1 cellular context compared by ENCODE assay signal in genomic region chr6:169498887-169499513, GRCh38.
TF ChIP-seq lines count a peak whose summit lies in the region.

No MANE protein-coding gene starts in this region.

TF ChIP-seq in SK-N-SH treated with all-trans-retinoic acid at 6 μM for 48 hours, 23 proteins besides CTCF, POLR2A, EP300 and RAD21 (continued from another document):
- no peak for TF ChIP-seq PATZ1 (CRISPR knock-in tag; IDR thresholded peaks at IDR 0.05; ENCODE audit: borderline replicate concordance)
- no peak for TF ChIP-seq POU6F1 (CRISPR knock-in tag; IDR thresholded peaks at IDR 0.05; ENCODE audit: borderline replicate concordance, low read depth)
- no peak for TF ChIP-seq OSR1 (CRISPR knock-in tag; IDR thresholded peaks at IDR 0.05)
